ENCODE assay signal across 15 cellular contexts in the genomic region with DNA sequence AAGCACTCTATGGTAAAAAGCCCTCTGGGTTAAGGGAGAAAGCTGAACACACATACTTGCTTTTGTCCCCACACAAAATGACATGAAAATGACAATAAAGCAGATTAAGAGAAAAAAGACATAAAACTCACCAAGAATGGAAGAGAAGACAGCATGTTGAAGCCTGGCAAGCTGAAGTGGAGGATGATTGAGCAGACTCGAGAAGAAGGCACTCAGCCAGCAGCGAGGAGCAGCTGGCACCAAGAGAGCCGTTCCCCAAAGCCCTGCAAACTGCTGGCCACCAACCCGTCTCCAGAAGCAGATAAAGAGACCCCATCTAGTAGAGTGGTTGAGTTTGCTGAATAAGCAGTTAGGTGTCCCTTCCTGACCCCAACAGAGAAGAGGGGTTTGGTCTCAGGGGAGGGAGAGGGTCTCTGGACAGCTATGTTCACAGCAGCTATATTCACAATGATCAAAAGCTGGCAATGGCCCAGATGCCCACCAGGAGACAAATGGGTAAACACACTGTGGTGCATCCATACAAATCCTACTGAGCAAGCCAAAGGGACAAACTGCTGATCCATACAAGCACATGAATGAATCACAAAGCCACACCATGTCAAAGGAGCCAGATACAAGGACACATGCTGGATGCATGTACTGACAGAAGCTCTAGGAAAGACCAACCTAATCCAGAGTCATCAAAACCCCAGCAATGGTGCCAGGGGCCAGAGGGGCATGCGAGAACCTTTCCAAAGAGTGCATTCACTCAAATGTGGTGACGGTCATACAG. TPM values are rescaled to one million over a fixed set of nuclear protein-coding genes. Genes with fewer than 3 reads are reported as not detected.
A peak's percentile ranks its signal among the peaks of the same experiment; 100 is the strongest.
DNase-seq lines count a peak whose midpoint lies in the region; ATAC-seq and TF ChIP-seq lines count a peak whose summit lies in the region.
"Had no signal": no experiment of that assay in that cellular context is flagged by ENCODE, and none has a peak within 500 bp of the region (broad histone marks: within the 10 kb centered on the region; RNA-seq: fewer than 3 reads in every experiment).

No MANE protein-coding gene starts in this region.

- H3K9me3 Mint-ChIP-seq in endothelial cell (ENCODE audit: unreplicated experiment), result no peaks in the 10 kb centered on the region
- H3K9me3 Mint-ChIP-seq in osteocyte (ENCODE audit: unreplicated experiment), result no peaks in the 10 kb centered on the region
- H3K9me3 Mint-ChIP-seq in activated naive CD4-positive, alpha-beta T cell treated with anti-CD3 and anti-CD28 coated beads for 36 hours, result no peaks in the 10 kb centered on the region

- H3K4me3 Mint-ChIP-seq in endothelial cell (ENCODE audit: unreplicated experiment) (no peak overlapping the region), osteocyte (ENCODE audit: unreplicated experiment) (peak overlapping the region; percentile 1)
- no peak overlapping the region for H3K4me3 Mint-ChIP-seq in activated naive CD4-positive, alpha-beta T cell treated with anti-CD3 and anti-CD28 coated beads for 36 hours
- H3K4me3 Mint-ChIP-seq: CD8-positive, alpha-beta memory T cell had no signal

- H3K4me1 ChIP-seq in foreskin keratinocyte, result no peaks in the 10 kb centered on the region

- H3K36me3 Mint-ChIP-seq in endothelial cell (ENCODE audit: low read depth, unreplicated experiment) (peaks cover 52% of the 10 kb centered on the region), osteocyte (ENCODE audit: unreplicated experiment) (peaks cover 34% of the 10 kb centered on the region)
- peaks cover 33% of the 10 kb centered on the region for H3K36me3 Mint-ChIP-seq in activated naive CD4-positive, alpha-beta T cell treated with anti-CD3 and anti-CD28 coated beads for 36 hours (ENCODE audit: low read depth)

- H3K27me3 ChIP-seq in foreskin keratinocyte, result no peaks in the 10 kb centered on the region

- no peak overlapping the region for H3K27ac ChIP-seq in foreskin keratinocyte
- H3K27ac ChIP-seq: KMS-11 had no signal

- DNase-seq in DMS79 (lab: John Stamatoyannopoulos, UW) (peak; percentile 37), NCI-H1694 treated with DMSO at 0.1 percent for 48 hours (lab: John Stamatoyannopoulos, UW) (peak; percentile 28), endothelial cell (ENCODE audit: low spot score) (no peak), osteocyte (ENCODE audit: extremely low spot score, unreplicated experiment) (no peak), GM10266 (ENCODE audit: extremely low spot score) (no peak), foreskin keratinocyte (no peak)
- no peak for DNase-seq in activated naive CD4-positive, alpha-beta T cell treated with anti-CD3 and anti-CD28 coated beads for 36 hours
- DNase-seq: activated T-cell treated with anti-CD3 and anti-CD28 coated beads for 4 hours; CD8-positive, alpha-beta memory T cell; NCI-H2029 treated with DMSO at 0.1 percent for 48 hours; OCI-M1; stimulated activated CD4-positive, alpha-beta T cell treated with anti-CD3 and anti-CD28 coated beads, Interleukin-1b, Interleukin-23, amount 100 ng/mL, for 48 hours; stimulated activated naive CD4-positive, alpha-beta T cell treated with Interleukin-2 at 50 U/mL for 16 hours had no signal

- H3K27ac Mint-ChIP-seq in endothelial cell (ENCODE audit: unreplicated experiment), result peak overlapping the region; percentile 0
- H3K27ac Mint-ChIP-seq in osteocyte (ENCODE audit: unreplicated experiment), result peak overlapping the region; percentile 40
- no peak overlapping the region for H3K27ac Mint-ChIP-seq in activated naive CD4-positive, alpha-beta T cell treated with anti-CD3 and anti-CD28 coated beads for 36 hours

- no peak for ATAC-seq in foreskin keratinocyte
- no peak for ATAC-seq in HG02588 (IDR thresholded peaks at IDR 0.05; ENCODE audit: unreplicated experiment)

- intact Hi-C loops in activated naive CD4-positive, alpha-beta T cell treated with anti-CD3 and anti-CD28 coated beads for 36 hours (cut with micrococcal nuclease), result no loop called here

- no peak for TF ChIP-seq CTCF in endothelial cell (IDR thresholded peaks at IDR 0.05; ENCODE audit: unreplicated experiment)
- no peak for TF ChIP-seq CTCF in osteocyte (IDR thresholded peaks at IDR 0.05)
- no peak for TF ChIP-seq CTCF in GM10266 (IDR thresholded peaks at IDR 0.05; ENCODE audit: control insufficient read depth, insufficient read depth, low read depth, missing control alignments)
- no peak for TF ChIP-seq CTCF in foreskin keratinocyte (conservative IDR thresholded peaks at IDR 0.05)

- CTCF ChIA-PET in activated naive CD4-positive, alpha-beta T cell treated with anti-CD3 and anti-CD28 coated beads for 36 hours (lab: Charles Lee), result no interaction called here

- H3K4me1 Mint-ChIP-seq in endothelial cell (ENCODE audit: unreplicated experiment) (peaks cover 22% of the 10 kb centered on the region), osteocyte (ENCODE audit: unreplicated experiment) (peaks cover 25% of the 10 kb centered on the region)
- peaks cover 8% of the 10 kb centered on the region for H3K4me1 Mint-ChIP-seq in activated naive CD4-positive, alpha-beta T cell treated with anti-CD3 and anti-CD28 coated beads for 36 hours (ENCODE audit: low read depth)

- no peaks in the 10 kb centered on the region for H3K27me3 Mint-ChIP-seq in endothelial cell (ENCODE audit: unreplicated experiment)
- H3K27me3 Mint-ChIP-seq in osteocyte (ENCODE audit: unreplicated experiment), result no peaks in the 10 kb centered on the region
- H3K27me3 Mint-ChIP-seq in activated naive CD4-positive, alpha-beta T cell treated with anti-CD3 and anti-CD28 coated beads for 36 hours (ENCODE audit: low read depth), result no peaks in the 10 kb centered on the region
- H3K27me3 Mint-ChIP-seq: CD8-positive, alpha-beta memory T cell had no signal

RNA-seq across cellular contexts. Expression of gene FAM168B, which starts 36.9 kb away (rescaled TPM):
- 72.0 TPM for total RNA-seq in endothelial cell (ENCODE audit: unreplicated experiment)
- 111 and 114 TPM in 2 replicates for total RNA-seq in osteocyte
- total RNA-seq in foreskin keratinocyte, result 66.4 and 67.1 TPM in 2 replicates
- 23.8 and 26.6 TPM in 2 replicates for polyA plus RNA-seq in foreskin keratinocyte
- total RNA-seq in activated naive CD4-positive, alpha-beta T cell treated with anti-CD3 and anti-CD28 coated beads for 36 hours, result 10 to 100 TPM; 52.7 to 55.0 TPM

RNA-seq across cellular contexts. Expression of gene PLEKHB2, which starts 48.7 kb away (rescaled TPM):
- total RNA-seq in endothelial cell (ENCODE audit: unreplicated experiment), result 59.2 TPM
- 53.9 and 54.2 TPM in 2 replicates for total RNA-seq in osteocyte
- total RNA-seq in foreskin keratinocyte, result 60.1 and 65.6 TPM in 2 replicates
- polyA plus RNA-seq in foreskin keratinocyte, result 29.5 and 31.1 TPM in 2 replicates
- 10 to 100 TPM; 43.4 to 43.9 TPM for total RNA-seq in activated naive CD4-positive, alpha-beta T cell treated with anti-CD3 and anti-CD28 coated beads for 36 hours

Comparison
In these comparisons a context has a peak if more than half of its experiments do, and no peak if none do; other contexts are left out.
1. DNase-seq: peak in DMS79 (single experiment) and NCI-H1694 treated with DMSO at 0.1 percent for 48 hours (single experiment); none in endothelial cell (single experiment), osteocyte (single experiment), GM10266 (single experiment), foreskin keratinocyte (0 of 2) and activated naive CD4-positive, alpha-beta T cell treated with anti-CD3 and anti-CD28 coated beads for 36 hours (single experiment).